In genomic region chr14:55568618-55569017, GRCh38 we compare ENCODE assay signal across 14 cellular contexts. TPM values are rescaled to one million over a fixed set of nuclear protein-coding genes. Genes with fewer than 3 reads are reported as not detected.
A peak's percentile ranks its signal among the peaks of the same experiment; 100 is the strongest.
DNase-seq lines count a peak whose midpoint lies in the region; ATAC-seq and TF ChIP-seq lines count a peak whose summit lies in the region.
"Had no signal": no experiment of that assay in that cellular context is flagged by ENCODE, and none has a peak within 500 bp of the region (broad histone marks: within the 10 kb centered on the region; RNA-seq: fewer than 3 reads in every experiment).

No MANE protein-coding gene starts in this region.

- 0 out of 3 replicates have a peak, but pooled peaks cover 2% of the 10 kb centered on the region for H3K4me1 Mint-ChIP-seq in GM23338
- H3K4me1 Mint-ChIP-seq: CD14-positive monocyte had no signal

- H2AFZ ChIP-seq in GM23338 (no peak overlapping the region), PC-3 (ENCODE audit: low read length) (no peak overlapping the region)

- H3K9me2 ChIP-seq in GM23338 (ENCODE audit: insufficient read depth) (no peaks in the 10 kb centered on the region), PC-3 (replicated peaks; ENCODE audit: low read length) (no peaks in the 10 kb centered on the region)

- no peaks in the 10 kb centered on the region for H3F3A ChIP-seq in GM23338 (replicated peaks; ENCODE audit: low read depth)
- no peaks in the 10 kb centered on the region for H3F3A ChIP-seq in PC-3 (ENCODE audit: low read length, unreplicated experiment)

- H3K27me3 Mint-ChIP-seq in GM23338 (ENCODE audit: insufficient read depth, low read depth, poor library complexity): no peaks in the 10 kb centered on the region

- H3K9ac ChIP-seq in PC-3 (ENCODE audit: low read length): no peak overlapping the region

- H3K79me2 ChIP-seq in GM23338 (replicated peaks; ENCODE audit: insufficient read depth): no peaks in the 10 kb centered on the region
- H3K79me2 ChIP-seq in PC-3 (ENCODE audit: low read length): no peaks in the 10 kb centered on the region

- CTCF ChIA-PET in PC-3 (lab: Charles Lee): interaction anchor here (0.5 kb wide), 1 partner anchor 37 kb away, joined by 5 read pairs; no protein-coding TSS in a partner anchor

- H3K36me3 ChIP-seq in GM23338 (ENCODE audit: insufficient read depth): no peaks in the 10 kb centered on the region
- no peaks in the 10 kb centered on the region for H3K36me3 ChIP-seq in PC-3 (ENCODE audit: low read depth, low read length)
- no peaks in the 10 kb centered on the region for H3K36me3 ChIP-seq in thyroid gland
- no peaks in the 10 kb centered on the region for H3K36me3 ChIP-seq in H7 (replicated peaks; ENCODE audit: control insufficient read depth, insufficient read depth, low read length)
- H3K36me3 ChIP-seq: HAP-1 had no signal

- H3K9me3 Mint-ChIP-seq in GM23338: no peaks in the 10 kb centered on the region
- H3K9me3 Mint-ChIP-seq: CD8-positive, alpha-beta T cell had no signal

- no peaks in the 10 kb centered on the region for H4K20me1 ChIP-seq in GM23338 (replicated peaks; ENCODE audit: insufficient read depth)
- no peaks in the 10 kb centered on the region for H4K20me1 ChIP-seq in PC-3 (ENCODE audit: low read length)

- H3K4me2 ChIP-seq in GM23338 (no peak overlapping the region), PC-3 (ENCODE audit: low read length) (no peak overlapping the region)

- H3K4me3 Mint-ChIP-seq in GM23338: no peak overlapping the region
- H3K4me3 Mint-ChIP-seq: CD14-positive monocyte; CD8-positive, alpha-beta T cell had no signal

- H3K27ac Mint-ChIP-seq in GM23338: peak overlapping the region; percentile 83
- H3K27ac Mint-ChIP-seq: CD14-positive monocyte; CD8-positive, alpha-beta T cell had no signal

- DNase-seq in GM23338 (ENCODE audit: low spot score) (no peak), PC-3 (no peak), left colon (no peak), thyroid gland (no peak), H7 (no peak), NCI-H526 treated with DMSO at 0.1 percent for 48 hours (lab: John Stamatoyannopoulos, UW) (no peak)
- DNase-seq: CD8-positive, alpha-beta T cell; COR-L47; DND-41; GDM1; GOT3 had no signal

- TF ChIP-seq CTCF in GM23338 (conservative IDR thresholded peaks at IDR 0.05; ENCODE audit: low read depth in 2 of 2) (no peak), PC-3 (conservative IDR thresholded peaks at IDR 0.05; ENCODE audit: low read depth, low read length) (no peak), thyroid gland (IDR thresholded peaks at IDR 0.05) (no peak)

- TF ChIP-seq POLR2A in thyroid gland (IDR thresholded peaks at IDR 0.05): no peak

- H3K4me1 ChIP-seq in GM23338 (ENCODE audit: insufficient read depth): no peaks in the 10 kb centered on the region
- peaks cover 8% of the 10 kb centered on the region; the same call in 1 of the 2 replicates for H3K4me1 ChIP-seq in PC-3 (ENCODE audit: insufficient read depth, low read length)
- peaks cover 0 to 10% of the 10 kb centered on the region in 2 donors for H3K4me1 ChIP-seq in thyroid gland

- no peaks in the 10 kb centered on the region; the same call in 2 of the 3 replicates for H3K36me3 Mint-ChIP-seq in GM23338 (ENCODE audit: low read depth)
- H3K36me3 Mint-ChIP-seq: CD14-positive monocyte; CD8-positive, alpha-beta T cell had no signal

- no peak overlapping the region for H3K27ac ChIP-seq in GM23338 (ENCODE audit: low read depth)
- H3K27ac ChIP-seq in PC-3 (ENCODE audit: low read length): no peak overlapping the region
- H3K27ac ChIP-seq in thyroid gland: peak overlapping the region in 2 of 3 donors; percentile 30 to 44

- H3K9me3 ChIP-seq in PC-3 (ENCODE audit: low read length): no peaks in the 10 kb centered on the region
- H3K9me3 ChIP-seq in thyroid gland: no peaks in the 10 kb centered on the region
- H3K9me3 ChIP-seq: HAP-1 had no signal

- intact Hi-C loops in PC-3 (cut with micrococcal nuclease): no loop called here
- intact Hi-C loops in left colon (cut with DNase I, micrococcal nuclease): no loop called here
- intact Hi-C loops in thyroid gland (cut with DNase I): no loop called here

- H3K4me3 ChIP-seq in GM23338 (no peak overlapping the region), PC-3 (ENCODE audit: low read length) (no peak overlapping the region), thyroid gland (replicated peaks in 1 of 3) (no peak overlapping the region), H7 (ENCODE audit: insufficient read depth, low read depth, low read length) (no peak overlapping the region)
- H3K4me3 ChIP-seq: HAP-1 had no signal

- ATAC-seq in GM23338 (no peak), PC-3 (peak; percentile 22; the same call in 1 of the 2 replicates), left colon (peak; percentile 81), GM19395 (IDR thresholded peaks at IDR 0.05; ENCODE audit: unreplicated experiment) (no peak)
- ATAC-seq: CD8-positive, alpha-beta T cell had no signal

- BruUV-seq in PC-3 (replicated peaks; lab: Mats Ljungman, UMichigan): no TSS peak

- POLR2A ChIA-PET in PC-3 (lab: Charles Lee; ENCODE audit: unreplicated experiment): interaction anchor here (0.6 to 0.7 kb wide), 2 partner anchors 113 to 246 kb away, joined by 3 read pairs; no protein-coding TSS in a partner anchor

- H3K27me3 ChIP-seq in GM23338 (ENCODE audit: insufficient read depth): no peaks in the 10 kb centered on the region
- H3K27me3 ChIP-seq in PC-3 (ENCODE audit: low read length): no peaks in the 10 kb centered on the region
- no peaks in the 10 kb centered on the region for H3K27me3 ChIP-seq in thyroid gland
- H3K27me3 ChIP-seq in H7 (ENCODE audit: control insufficient read depth, insufficient read depth, low read length): no peaks in the 10 kb centered on the region

TF ChIP-seq in GM23338, 12 proteins besides CTCF, POLR2A, EP300 and RAD21:
- TF ChIP-seq ZNF114 (CRISPR knock-in tag; IDR thresholded peaks at IDR 0.05): no peak
- TF ChIP-seq POLR2AphosphoS5 (IDR thresholded peaks at IDR 0.05; ENCODE audit: low read depth): no peak
- TF ChIP-seq NANOG (IDR thresholded peaks at IDR 0.05; ENCODE audit: borderline replicate concordance): no peak
- TF ChIP-seq JUNB (IDR thresholded peaks at IDR 0.05; ENCODE audit: unreplicated experiment): no peak
- no peak for TF ChIP-seq REST (IDR thresholded peaks at IDR 0.05; ENCODE audit: unreplicated experiment)
- TF ChIP-seq ZNF331 (CRISPR knock-in tag; IDR thresholded peaks at IDR 0.05; ENCODE audit: low read depth): no peak
- no peak for TF ChIP-seq CREB1 (CRISPR knock-in tag; IDR thresholded peaks at IDR 0.05; ENCODE audit: low read depth)
- TF ChIP-seq ETS1 (IDR thresholded peaks at IDR 0.05): no peak
- TF ChIP-seq EZH2phosphoT487 (IDR thresholded peaks at IDR 0.05; ENCODE audit: unreplicated experiment): no peak
- TF ChIP-seq EZH2 (IDR thresholded peaks at IDR 0.05; ENCODE audit: low read depth, unreplicated experiment): no peak

RNA-seq across cellular contexts. Expression of gene KTN1, which starts 11.4 kb away (rescaled TPM):
- total RNA-seq in GM23338 (2014; rRNA removed; shearing (Covaris generic)): 110 and 124 TPM in 2 replicates
- polyA plus RNA-seq in GM23338 (2016; fragmentation: Nextera tagmentation; extraction: Ambion mirVana): 473 and 607 TPM in 2 replicates
- total RNA-seq in PC-3 (2014; rRNA removed): 249 and 251 TPM in 2 replicates
- 100 to 1,000 TPM; 210 to 241 TPM for total RNA-seq in left colon
- 100 to 1,000 TPM; 164 to 222 (median 195) TPM for total RNA-seq in thyroid gland
- total RNA-seq in H7 (2014; rRNA removed; shearing (Covaris generic)): 55.8 and 109 TPM in 2 replicates

Comparison
In these comparisons a context has a peak if more than half of its experiments do, and no peak if none do; other contexts are left out.
1. ATAC-seq: peak in PC-3 (single experiment) and left colon (single experiment); none in GM23338 (single experiment) and GM19395 (single experiment).
2. H3K27ac ChIP-seq: peak in thyroid gland (2 of 3); none in GM23338 (single experiment) and PC-3 (single experiment).